Comparison of ENCODE assay signal across 1 cellular context in genomic region chr6:147508871-147509608, GRCh38.
TF ChIP-seq lines count a peak whose summit lies in the region.

No MANE protein-coding gene starts in this region.

TF ChIP-seq in HCT116, 20 proteins besides CTCF, POLR2A, EP300 and RAD21 (continued from another document):
- TF ChIP-seq FOSL1 (IDR thresholded peaks at IDR 0.05; ENCODE audit: low read depth): no peak
- no peak for TF ChIP-seq SRF (IDR thresholded peaks at IDR 0.05; ENCODE audit: low read depth)
- TF ChIP-seq POLR2AphosphoS5 (IDR thresholded peaks at IDR 0.05; ENCODE audit: low read depth, low read length): no peak
